Comparison of ENCODE assay signal across 11 cellular contexts in the genomic region with DNA sequence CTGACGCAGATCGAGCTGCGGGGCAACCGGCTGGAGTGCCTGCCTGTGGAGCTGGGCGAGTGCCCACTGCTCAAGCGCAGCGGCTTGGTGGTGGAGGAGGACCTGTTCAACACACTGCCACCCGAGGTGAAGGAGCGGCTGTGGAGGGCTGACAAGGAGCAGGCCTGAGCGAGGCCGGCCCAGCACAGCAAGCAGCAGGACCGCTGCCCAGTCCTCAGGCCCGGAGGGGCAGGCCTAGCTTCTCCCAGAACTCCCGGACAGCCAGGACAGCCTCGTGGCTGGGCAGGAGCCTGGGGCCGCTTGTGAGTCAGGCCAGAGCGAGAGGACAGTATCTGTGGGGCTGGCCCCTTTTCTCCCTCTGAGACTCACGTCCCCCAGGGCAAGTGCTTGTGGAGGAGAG. TPM values are rescaled to one million over a fixed set of nuclear protein-coding genes. Genes with fewer than 3 reads are reported as not detected.
DNase-seq lines count a peak whose midpoint lies in the region; ATAC-seq, FAIRE-seq and TF ChIP-seq lines count a peak whose summit lies in the region.
"Had no signal": no experiment of that assay in that cellular context is flagged by ENCODE, and none has a peak within 500 bp of the region (broad histone marks: within the 10 kb centered on the region; RNA-seq: fewer than 3 reads in every experiment).

No MANE protein-coding gene starts in this region.

- H3K36me3 ChIP-seq in NT2/D1 (ENCODE audit: insufficient read depth, insufficient read length, low read length) (peaks cover 65% of the 10 kb centered on the region), H1 (ENCODE audit: control insufficient read depth in 2 of 4, insufficient read depth in 4 of 4, low read length in 3 of 4) (peaks cover 2 to 28% (median 22%) of the 10 kb centered on the region in 4 experiments), lung (ENCODE audit: control insufficient read depth in 2 of 2, insufficient read depth in 2 of 2, low read length in 2 of 2) (peaks cover 0 to 18% of the 10 kb centered on the region in 2 donors), thoracic aorta (peaks cover 24% of the 10 kb centered on the region)

- H3K56ac ChIP-seq in H1 (replicated peaks; ENCODE audit: insufficient read length, low read depth, low read length): no peak overlapping the region

- peaks cover 11 to 16% of the 10 kb centered on the region in 2 experiments for H4K20me1 ChIP-seq in H1 (replicated peaks in 1 of 2; ENCODE audit: control insufficient read depth in 1 of 2, insufficient read depth in 2 of 2, low read length in 2 of 2)

- peak overlapping the region; percentile 19; the same call in 1 of the 2 replicates for H4K8ac ChIP-seq in H1 (ENCODE audit: extremely low read depth, insufficient read depth, low read length)

- H4K5ac ChIP-seq in H1 (ENCODE audit: insufficient read length, low read depth, low read length): no peak overlapping the region

- H3K23ac ChIP-seq in H1 (ENCODE audit: insufficient read length): no peak overlapping the region

- H2BK120ac ChIP-seq in H1 (replicated peaks; ENCODE audit: low read depth, low read length): no peak overlapping the region

- no peak overlapping the region for H2BK15ac ChIP-seq in H1 (ENCODE audit: low read length)

- no peak for TF ChIP-seq RAD21 in H1 (IDR thresholded peaks at IDR 0.05 in 1 of 2, conservative IDR thresholded peaks at IDR 0.05 in 1 of 2; ENCODE audit: low read depth in 2 of 2, low read length in 2 of 2)

- no peak overlapping the region for H3K18ac ChIP-seq in H1 (ENCODE audit: extremely low read depth, low read length)

- H2BK20ac ChIP-seq in H1 (ENCODE audit: low read length): no peak overlapping the region

- peaks cover 0 to 35% of the 10 kb centered on the region in 2 experiments; a peak in 2 of 4 replicates for H3K79me2 ChIP-seq in H1 (ENCODE audit: control insufficient read depth in 1 of 2, insufficient read depth in 2 of 2, low read length in 2 of 2)

- H3K9me3 ChIP-seq in NT2/D1 (ENCODE audit: insufficient read depth, low read length): no peaks in the 10 kb centered on the region
- H3K9me3 ChIP-seq in H1 (ENCODE audit: insufficient read depth in 2 of 2, low read depth in 1 of 2, low read length in 1 of 2): no peaks in the 10 kb centered on the region
- no peaks in the 10 kb centered on the region for H3K9me3 ChIP-seq in lung (ENCODE audit: control insufficient read depth in 2 of 2, insufficient read depth in 1 of 2, low read length in 1 of 2)
- no peaks in the 10 kb centered on the region for H3K9me3 ChIP-seq in thoracic aorta

- no peak overlapping the region for H2BK5ac ChIP-seq in H1 (ENCODE audit: low read depth, low read length)

- no peak for ATAC-seq in lung (ENCODE audit: insufficient read depth, low FRiP score)
- no peak for ATAC-seq in thoracic aorta (ENCODE audit: insufficient number of reproducible peaks, low FRiP score, low read depth)
- ATAC-seq in GM18517 (IDR thresholded peaks at IDR 0.05; ENCODE audit: unreplicated experiment): no peak
- ATAC-seq in HG02798 (IDR thresholded peaks at IDR 0.05; ENCODE audit: poor library complexity, unreplicated experiment): no peak

- TF ChIP-seq CTCF in H1 (IDR thresholded peaks at IDR 0.05; ENCODE audit: control extremely low read depth in 1 of 3, insufficient read depth in 1 of 3, low read depth in 1 of 3, low read length in 3 of 3) (no peak), lung (IDR thresholded peaks at IDR 0.05; ENCODE audit: control extremely low read depth, extremely low read depth) (no peak), thoracic aorta (IDR thresholded peaks at IDR 0.05) (no peak)

- TF ChIP-seq POLR2A in H1 (IDR thresholded peaks at IDR 0.05; ENCODE audit: control extremely low read depth in 1 of 2, low read depth in 2 of 2, low read length in 2 of 2): no peak

- H3K4ac ChIP-seq in H1 (replicated peaks; ENCODE audit: insufficient read length, low read depth, low read length): no peak overlapping the region

- H4K91ac ChIP-seq in H1 (replicated peaks; ENCODE audit: insufficient read length, low read length): no peak overlapping the region

- POLR2A ChIA-PET in H1 (lab: Charles Lee; ENCODE audit: partially characterized antibody): interaction anchor here (0.6 to 1.8 kb wide), 5 partner anchors 17 to 88 kb away, joined by 3 to 6 read pairs (median 3); a partner anchor contains a TSS

- FAIRE-seq in H1 (lab: Jason Lieb, UNC): no peak

- TF ChIP-seq EP300 in H1 (IDR thresholded peaks at IDR 0.05; ENCODE audit: borderline replicate concordance in 1 of 2, low read depth in 2 of 2, low read length in 2 of 2): no peak

- H3K4me2 ChIP-seq in H1 (ENCODE audit: insufficient read depth in 1 of 2, low read depth in 2 of 2, low read length in 2 of 2): no peak overlapping the region

- no peak overlapping the region for H3K27ac ChIP-seq in H1 (ENCODE audit: low read depth, low read length)
- peak overlapping the region; percentile 64 to 90 for H3K27ac ChIP-seq in lung (ENCODE audit: low read depth in 1 of 2, low read length in 1 of 2)
- peak overlapping the region; percentile 96 for H3K27ac ChIP-seq in thoracic aorta

- H3K27me3 ChIP-seq in NT2/D1 (ENCODE audit: insufficient read depth, insufficient read length) (no peaks in the 10 kb centered on the region), H1 (replicated peaks in 1 of 4; ENCODE audit: control insufficient read depth in 3 of 4, extremely low read depth in 1 of 4, insufficient read depth in 3 of 4, low read length in 3 of 4) (no peaks in the 10 kb centered on the region), lung (ENCODE audit: control insufficient read depth, insufficient read depth) (no peaks in the 10 kb centered on the region), thoracic aorta (replicated peaks; ENCODE audit: insufficient read depth) (no peaks in the 10 kb centered on the region)

- H2BK12ac ChIP-seq in H1 (ENCODE audit: low read depth, low read length): no peak overlapping the region

- no peak overlapping the region for H3K14ac ChIP-seq in H1 (ENCODE audit: insufficient read length)

- H3K23me2 ChIP-seq in H1 (ENCODE audit: low read depth, low read length): no peaks in the 10 kb centered on the region

- no peak overlapping the region for H3K4me3 ChIP-seq in NT2/D1 (ENCODE audit: insufficient read length, low read depth)
- no peak overlapping the region for H3K4me3 ChIP-seq in H1 (ENCODE audit: extremely low read depth in 1 of 4, insufficient read depth in 2 of 4, low read depth in 3 of 4, low read length in 4 of 4)
- no peak overlapping the region for H3K4me3 ChIP-seq in lung
- H3K4me3 ChIP-seq in thoracic aorta: peak overlapping the region; percentile 15
- H3K4me3 ChIP-seq: SK-N-MC had no signal

- H3K79me1 ChIP-seq in H1 (ENCODE audit: low read depth, low read length): peaks cover 13% of the 10 kb centered on the region; the same call in 1 of the 2 replicates

- DNase-seq in NT2/D1 (ENCODE audit: low read depth, low spot score): no peak
- no peak for DNase-seq in H1 (ENCODE audit: low read depth in 1 of 2, low spot score in 2 of 2)
- DNase-seq in lung (ENCODE audit: low spot score): no peak
- DNase-seq in thoracic aorta (ENCODE audit: low spot score): no peak
- no peak for DNase-seq in HK-2 (ENCODE audit: unreplicated experiment)
- no peak for DNase-seq in GM03348 (ENCODE audit: low spot score)
- DNase-seq: activated CD4-positive, alpha-beta memory T cell treated with anti-CD3 and anti-CD28 coated beads, Interleukin-2, amount 10 ng/mL, durations not matched to agents 7 days and 5 days; NCI-H2171 treated with DMSO at 0.1 percent for 48 hours had no signal

- H3K9ac ChIP-seq in NT2/D1 (ENCODE audit: insufficient read length, low read depth) (peak overlapping the region; percentile 53), H1 (replicated peaks in 1 of 4; ENCODE audit: extremely low read depth in 1 of 4, low read depth in 3 of 4, low read length in 3 of 4) (no peak overlapping the region)

- no peak overlapping the region for H2AFZ ChIP-seq in H1 (ENCODE audit: low read length)

- no peak overlapping the region for H2AK5ac ChIP-seq in H1 (ENCODE audit: low read depth, low read length)

- CTCF ChIA-PET in H1 (lab: Charles Lee; ENCODE audit: partially characterized antibody): interaction anchor here (1.0 to 3.9 kb wide), 5 partner anchors 10 to 57 kb away, joined by 3 to 26 read pairs (median 6); no protein-coding TSS in a partner anchor

- 96% methylated on average over 17 of the region's 18 CpGs; no CpG with 5 or more reads in 1 of the 2 experiments for WGBS in H1 (ENCODE audit: extremely low coverage in 1 of 2, insufficient coverage in 1 of 2, insufficient read length in 1 of 2, insufficient replicate concordance in 2 of 2, low coverage in 1 of 2, low lambda C conversion rate in 2 of 2, missing lambda C conversion rate in 1 of 2), 2 experiments
- 69 to 90% methylated on average over 18 of the region's 18 CpGs for WGBS in lung, 2 donors

- peaks cover 41% of the 10 kb centered on the region for H3K4me1 ChIP-seq in NT2/D1 (ENCODE audit: insufficient read depth, insufficient read length)
- H3K4me1 ChIP-seq in H1 (replicated peaks in 1 of 4; ENCODE audit: control insufficient read depth in 3 of 4, insufficient read depth in 4 of 4, low read length in 3 of 4): peaks cover 0 to 23% (median 15%) of the 10 kb centered on the region in 4 experiments; a peak in 6 of 7 replicates
- H3K4me1 ChIP-seq in lung (ENCODE audit: control insufficient read depth in 2 of 2, insufficient read depth in 2 of 2, low read length in 2 of 2): peaks cover 27 to 66% of the 10 kb centered on the region in 2 donors
- peaks cover 76 to 96% of the 10 kb centered on the region in 2 donors for H3K4me1 ChIP-seq in thoracic aorta (ENCODE audit: control insufficient read depth in 1 of 2, low read depth in 2 of 2)

RNA-seq across cellular contexts. Expression of a gene that starts 4.6 kb away (rescaled TPM):
- total RNA-seq in H1 (2021; fragmentation: NEBNext Ultra II Directional; extraction: Animal tissue kit (Norgen Biotek cat#: 25700)): 14.1 and 18.1 TPM in 2 replicates
- polyA plus RNA-seq in H1 (2011; rRNA removed) (25.6 and 33.2 TPM in 2 replicates), lung (10 to 100 TPM; 21.4 to 86.3 TPM)
- 27.0 TPM for polyA plus RNA-seq in H1 (2011; cell fraction: cytosol; rRNA removed)
- polyA plus RNA-seq in H1 (2011; cell fraction: nucleus; rRNA removed): 47.0 TPM
- polyA plus RNA-seq in H1 (2012, experiment 1 of 2): 15.4 to 23.4 TPM (median 22.4 TPM) in 4 replicates
- polyA plus RNA-seq in H1 (2012, experiment 2 of 2): 20.9 TPM
- polyA plus RNA-seq in H1 (2013, experiment 1 of 2): 15.8 TPM
- 15.1 TPM for polyA plus RNA-seq in H1 (2013, experiment 2 of 2)
- 12.7 and 23.7 TPM in 2 replicates for polyA minus RNA-seq in H1 (2011; rRNA and poly(A)+ RNA removed)
- 16.1 TPM for polyA minus RNA-seq in H1 (2011; cell fraction: cytosol; rRNA and poly(A)+ RNA removed)
- polyA minus RNA-seq in H1 (2011; cell fraction: nucleus; rRNA and poly(A)+ RNA removed): 15.4 TPM
- total RNA-seq in lung (10 to 100 TPM; 25.5 to 66.5 TPM), thoracic aorta (10 to 100 TPM; 21.1 to 36.3 TPM)

RNA-seq across cellular contexts. Expression of a gene that starts 31.2 kb away (rescaled TPM):
- 17.2 and 18.8 TPM in 2 replicates for total RNA-seq in H1 (2021; fragmentation: NEBNext Ultra II Directional; extraction: Animal tissue kit (Norgen Biotek cat#: 25700))
- polyA plus RNA-seq in H1 (2011; rRNA removed) (39.1 and 44.3 TPM in 2 replicates), lung (10 to 100 TPM in 1 of 2 donors, 1 to 10 TPM in 1; 9.6 to 19.1 TPM)
- polyA plus RNA-seq in H1 (2011; cell fraction: cytosol; rRNA removed): 26.5 TPM
- polyA plus RNA-seq in H1 (2011; cell fraction: nucleus; rRNA removed): 32.5 TPM
- 17.6 to 21.5 TPM (median 20.6 TPM) in 4 replicates for polyA plus RNA-seq in H1 (2012, experiment 1 of 2)
- polyA plus RNA-seq in H1 (2012, experiment 2 of 2): 21.4 TPM
- 33.1 TPM for polyA plus RNA-seq in H1 (2013, experiment 1 of 2)
- polyA plus RNA-seq in H1 (2013, experiment 2 of 2): 34.1 TPM
- 45.1 and 47.0 TPM in 2 replicates for polyA minus RNA-seq in H1 (2011; rRNA and poly(A)+ RNA removed)
- 15.6 TPM for polyA minus RNA-seq in H1 (2011; cell fraction: cytosol; rRNA and poly(A)+ RNA removed)
- polyA minus RNA-seq in H1 (2011; cell fraction: nucleus; rRNA and poly(A)+ RNA removed): 28.9 TPM
- total RNA-seq in lung (10 to 100 TPM; 10.6 to 17.9 TPM), thoracic aorta (10 to 100 TPM; 10.6 to 17.6 TPM)

RNA-seq across cellular contexts. Expression of a gene that starts 31.3 kb away (rescaled TPM):
- total RNA-seq in H1 (2021; fragmentation: NEBNext Ultra II Directional; extraction: Animal tissue kit (Norgen Biotek cat#: 25700)): 95.0 and 111 TPM in 2 replicates
- polyA plus RNA-seq in H1 (2011; rRNA removed): 90.1 and 107 TPM in 2 replicates
- polyA plus RNA-seq in H1 (2011; cell fraction: cytosol; rRNA removed): 88.7 TPM
- polyA plus RNA-seq in H1 (2011; cell fraction: nucleus; rRNA removed): 175 TPM
- polyA plus RNA-seq in H1 (2012, experiment 1 of 2): 60.3 to 76.3 TPM (median 70.1 TPM) in 4 replicates
- polyA plus RNA-seq in H1 (2012, experiment 2 of 2): 29.6 TPM
- 36.8 TPM for polyA plus RNA-seq in H1 (2013, experiment 1 of 2)
- polyA plus RNA-seq in H1 (2013, experiment 2 of 2): 33.8 TPM
- polyA minus RNA-seq in H1 (2011; rRNA and poly(A)+ RNA removed): 267 and 345 TPM in 2 replicates
- polyA minus RNA-seq in H1 (2011; cell fraction: cytosol; rRNA and poly(A)+ RNA removed): 92.6 TPM
- polyA minus RNA-seq in H1 (2011; cell fraction: nucleus; rRNA and poly(A)+ RNA removed): 136 TPM
- total RNA-seq in lung: 10 to 100 TPM; 39.3 to 48.5 TPM
- 10 to 100 TPM; 17.0 to 24.9 TPM for polyA plus RNA-seq in lung
- 100 to 1,000 TPM in 1 of 2 donors, 10 to 100 TPM in 1; 75.7 to 106 TPM for total RNA-seq in thoracic aorta

RNA-seq across cellular contexts. Expression of a gene that starts 34.3 kb away (rescaled TPM):
- total RNA-seq in H1 (2021; fragmentation: NEBNext Ultra II Directional; extraction: Animal tissue kit (Norgen Biotek cat#: 25700)): 103 and 106 TPM in 2 replicates
- polyA plus RNA-seq in H1 (2011; rRNA removed) (111 and 114 TPM in 2 replicates), lung (10 to 100 TPM; 26.6 to 66.9 TPM)
- 84.5 TPM for polyA plus RNA-seq in H1 (2011; cell fraction: cytosol; rRNA removed)
- 94.4 TPM for polyA plus RNA-seq in H1 (2011; cell fraction: nucleus; rRNA removed)
- 49.6 to 86.2 TPM (median 81.7 TPM) in 4 replicates for polyA plus RNA-seq in H1 (2012, experiment 1 of 2)
- 72.4 TPM for polyA plus RNA-seq in H1 (2012, experiment 2 of 2)
- 116 TPM for polyA plus RNA-seq in H1 (2013, experiment 1 of 2)
- 125 TPM for polyA plus RNA-seq in H1 (2013, experiment 2 of 2)
- 141 and 144 TPM in 2 replicates for polyA minus RNA-seq in H1 (2011; rRNA and poly(A)+ RNA removed)
- polyA minus RNA-seq in H1 (2011; cell fraction: cytosol; rRNA and poly(A)+ RNA removed): 62.6 TPM
- 53.8 TPM for polyA minus RNA-seq in H1 (2011; cell fraction: nucleus; rRNA and poly(A)+ RNA removed)
- total RNA-seq in lung (10 to 100 TPM; 30.4 to 60.8 TPM), thoracic aorta (100 to 1,000 TPM; 125 to 161 TPM)

RNA-seq across cellular contexts. Expression of a gene that starts 34.5 kb away (rescaled TPM):
- 28.5 and 30.4 TPM in 2 replicates for total RNA-seq in H1 (2021; fragmentation: NEBNext Ultra II Directional; extraction: Animal tissue kit (Norgen Biotek cat#: 25700))
- polyA plus RNA-seq in H1 (2011; rRNA removed): 42.2 and 56.6 TPM in 2 replicates
- 49.2 TPM for polyA plus RNA-seq in H1 (2011; cell fraction: cytosol; rRNA removed)
- polyA plus RNA-seq in H1 (2011; cell fraction: nucleus; rRNA removed): 133 TPM
- 24.5 to 34.8 TPM (median 33.7 TPM) in 4 replicates for polyA plus RNA-seq in H1 (2012, experiment 1 of 2)
- 46.6 TPM for polyA plus RNA-seq in H1 (2012, experiment 2 of 2)
- polyA plus RNA-seq in H1 (2013, experiment 1 of 2): 20.9 TPM
- polyA plus RNA-seq in H1 (2013, experiment 2 of 2): 20.5 TPM
- polyA minus RNA-seq in H1 (2011; rRNA and poly(A)+ RNA removed): 21.4 and 28.1 TPM in 2 replicates
- 15.2 TPM for polyA minus RNA-seq in H1 (2011; cell fraction: cytosol; rRNA and poly(A)+ RNA removed)
- polyA minus RNA-seq in H1 (2011; cell fraction: nucleus; rRNA and poly(A)+ RNA removed): 14.7 TPM
- 1 to 10 TPM; 4.6 to 7.7 TPM for total RNA-seq in lung
- 1 to 10 TPM; 4.5 to 5.0 TPM for polyA plus RNA-seq in lung
- total RNA-seq in thoracic aorta: 10 to 100 TPM in 1 of 2 donors, 1 to 10 TPM in 1; 5.4 to 14.2 TPM
